ENCODE assay signal across 8 cellular contexts in the genomic region with DNA sequence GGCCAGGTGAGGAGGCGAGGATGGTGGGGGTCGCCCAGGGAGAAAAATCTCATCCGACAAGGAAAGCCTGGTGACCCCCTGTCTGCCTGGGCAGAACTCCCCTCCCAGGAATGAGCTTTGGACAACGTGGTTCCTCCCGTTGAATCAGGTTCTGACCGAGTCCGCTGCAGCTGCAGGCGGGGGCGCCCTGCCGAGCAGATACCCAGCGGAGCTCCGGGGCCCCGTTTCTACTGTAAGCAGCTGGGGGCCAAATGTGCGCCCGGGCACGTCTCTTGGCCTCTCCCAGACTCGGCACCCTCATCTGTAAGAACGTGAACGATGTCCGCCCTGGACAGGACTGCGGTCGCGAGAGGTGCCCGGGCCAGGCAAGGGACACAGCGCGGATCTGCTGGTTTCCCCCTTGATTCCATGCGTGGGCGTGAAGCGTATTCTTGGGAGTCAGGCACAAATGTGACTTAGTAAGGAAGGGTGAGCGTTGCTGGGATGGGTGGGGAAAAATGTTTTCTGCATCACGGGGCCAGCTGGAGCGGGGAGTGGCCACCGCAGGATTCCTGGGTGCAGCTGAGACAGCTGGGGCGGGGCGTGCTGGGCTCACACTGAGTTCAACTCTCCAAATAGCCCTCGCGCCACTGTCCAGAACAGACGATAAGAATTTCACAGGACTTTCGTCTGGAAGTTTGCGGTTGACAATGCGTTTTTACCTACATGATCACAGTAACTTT. TPM values are rescaled to one million over a fixed set of nuclear protein-coding genes. Genes with fewer than 3 reads are reported as not detected.
DNase-seq lines count a peak whose midpoint lies in the region; ATAC-seq, FAIRE-seq and TF ChIP-seq lines count a peak whose summit lies in the region.

No MANE protein-coding gene starts in this region.

- H3K27me3 Mint-ChIP-seq in mesothelial cell of epicardium (ENCODE audit: low read depth) = peaks cover 34% of the 10 kb centered on the region
- H3K27me3 Mint-ChIP-seq in T-cell = peaks cover 19 to 59% of the 10 kb centered on the region in 2 donors

- POLR2A ChIA-PET in T-cell (lab: Charles Lee) = no interaction called here

- TF ChIP-seq POLR2A in uterus (IDR thresholded peaks at IDR 0.05) = peak in 1 of 2 donors; percentile 56

- FAIRE-seq in D721Med (lab: Jason Lieb, UNC) = no peak

- CTCF ChIA-PET in T-cell (lab: Charles Lee) = no interaction called here

- DNase-seq in AG08395 (ENCODE audit: low spot score) = peak; percentile 95
- DNase-seq in NCI-H146 treated with DMSO at 0.1 percent for 48 hours (lab: John Stamatoyannopoulos, UW; ENCODE audit: unreplicated experiment) = peak; percentile 45
- peak; percentile 69 for DNase-seq in epidermal melanocyte (ENCODE audit: insufficient read length, low spot score)
- peak in 1 of 2 experiments; percentile 64 for DNase-seq in mesothelial cell of epicardium (ENCODE audit: low spot score in 2 of 2, unreplicated experiment in 2 of 2)
- DNase-seq in uterus = peak; percentile 84 to 85
- no peak for DNase-seq in D721Med (ENCODE audit: insufficient read length, low spot score)
- no peak for DNase-seq in T-cell
- no peak for DNase-seq in T-helper 2 cell

- peak overlapping the region; percentile 78 to 80 for H3K27ac ChIP-seq in uterus

- no peak for ATAC-seq in T-cell (replicated peaks in 1 of 4)

- no peaks in the 10 kb centered on the region for H3K36me3 Mint-ChIP-seq in mesothelial cell of epicardium
- no peaks in the 10 kb centered on the region for H3K36me3 Mint-ChIP-seq in T-cell

- H3K27me3 ChIP-seq in uterus = no peaks in the 10 kb centered on the region

- H3K4me1 ChIP-seq in uterus = no peaks in the 10 kb centered on the region

- H3K27ac Mint-ChIP-seq in mesothelial cell of epicardium = peak overlapping the region; percentile 18
- no peak overlapping the region for H3K27ac Mint-ChIP-seq in T-cell

- H3K9me3 Mint-ChIP-seq in mesothelial cell of epicardium = no peaks in the 10 kb centered on the region
- no peaks in the 10 kb centered on the region for H3K9me3 Mint-ChIP-seq in T-cell

- no peaks in the 10 kb centered on the region for H3K9me3 ChIP-seq in uterus

- TF ChIP-seq CTCF in mesothelial cell of epicardium (IDR thresholded peaks at IDR 0.05; ENCODE audit: unreplicated experiment) = no peak
- no peak for TF ChIP-seq CTCF in uterus (IDR thresholded peaks at IDR 0.05)
- no peak for TF ChIP-seq CTCF in D721Med (IDR thresholded peaks at IDR 0.05; ENCODE audit: insufficient read depth, missing control alignments)

- H3K4me3 Mint-ChIP-seq in mesothelial cell of epicardium = peak overlapping the region; percentile 73
- no peak overlapping the region for H3K4me3 Mint-ChIP-seq in T-cell

- H3K4me1 Mint-ChIP-seq in mesothelial cell of epicardium (peaks cover 20% of the 10 kb centered on the region), T-cell (peaks cover 0 to 7% (median 6%) of the 10 kb centered on the region in 3 donors)

- intact Hi-C loops in uterus (cut with DNase I; ENCODE audit: low total_unique reads) = loop anchor here (10.0 kb wide), 1 partner anchor 87 kb away; the partner anchor contains the start of gene AFG3L2

- H3K4me3 ChIP-seq in uterus = peak overlapping the region; percentile 33 to 36

- H3K36me3 ChIP-seq in uterus = no peaks in the 10 kb centered on the region

RNA-seq across cellular contexts. Expression of gene TUBB6, which starts 20.2 kb away (rescaled TPM):
- total RNA-seq in mesothelial cell of epicardium (53.1 to 57.5 TPM (median 55.0 TPM) in 3 replicates), uterus (100 to 1,000 TPM; 222 to 456 (median 280) TPM), T-cell (1 to 10 TPM in 2 of 5 donors, under 1 TPM in 3; 0.40 to 4.9 (median 0.96) TPM)

RNA-seq across cellular contexts. Expression of gene CIDEA, which starts 33.7 kb away (rescaled TPM):
- total RNA-seq in mesothelial cell of epicardium (not detected in 3 replicates), uterus (not detected), T-cell (not detected)

Comparison
In these comparisons a context has a peak if more than half of its experiments do, and no peak if none do; other contexts are left out.
1. DNase-seq: peak in AG08395 (single experiment), NCI-H146 treated with DMSO at 0.1 percent for 48 hours (single experiment), epidermal melanocyte (single experiment) and uterus (2 of 2); none in D721Med (single experiment), T-cell (0 of 34) and T-helper 2 cell (0 of 5).